In genomic region chr9:107480386-107480789, GRCh38 we compare ENCODE assay signal across 12 cellular contexts. TPM values are rescaled to one million over a fixed set of nuclear protein-coding genes. Genes with fewer than 3 reads are reported as not detected.
A peak's percentile ranks its signal among the peaks of the same experiment; 100 is the strongest.
DNase-seq lines count a peak whose midpoint lies in the region; ATAC-seq and TF ChIP-seq lines count a peak whose summit lies in the region.
"Had no signal": no experiment of that assay in that cellular context is flagged by ENCODE, and none has a peak within 500 bp of the region (broad histone marks: within the 10 kb centered on the region; RNA-seq: fewer than 3 reads in every experiment).

No MANE protein-coding gene starts in this region.

- H3K27ac Mint-ChIP-seq in CD8-positive, alpha-beta T cell, result no peak overlapping the region
- H3K27ac Mint-ChIP-seq: activated naive CD4-positive, alpha-beta T cell treated with anti-CD3 and anti-CD28 coated beads for 36 hours had no signal

- POLR2A ChIA-PET in PC-3 (lab: Charles Lee; ENCODE audit: unreplicated experiment), result interaction anchor here (0.5 kb wide), 1 partner anchor 306 kb away, joined by 6 read pairs; no protein-coding TSS in a partner anchor
- POLR2A ChIA-PET in CD8-positive, alpha-beta T cell (lab: Charles Lee), result no interaction called here

- H3K4me1 ChIP-seq in PC-3 (ENCODE audit: insufficient read depth, low read length), result peaks cover 17% of the 10 kb centered on the region
- H3K4me1 ChIP-seq in CD8-positive, alpha-beta T cell (ENCODE audit: insufficient read depth, low read length), result no peaks in the 10 kb centered on the region

- intact Hi-C loops in PC-3 (cut with micrococcal nuclease) (loop anchor here (5.0 to 10.0 kb wide), 5 partner anchors 364 to 1332 kb away; no protein-coding TSS in a partner anchor), sciatic nerve (cut with DNase I) (loop anchor here (10.0 kb wide), 2 partner anchors 794 to 1284 kb away; no protein-coding TSS in a partner anchor)
- intact Hi-C loops in CD8-positive, alpha-beta T cell (cut with DNase I, micrococcal nuclease), result no loop called here

- ATAC-seq in PC-3 (no peak), sciatic nerve (peak; percentile 81), GM21447 (IDR thresholded peaks at IDR 0.05; ENCODE audit: unreplicated experiment) (no peak)
- ATAC-seq in CD8-positive, alpha-beta T cell, result no peak

- no peaks in the 10 kb centered on the region for H3K9me3 ChIP-seq in PC-3 (ENCODE audit: low read length)
- H3K9me3 ChIP-seq in CD8-positive, alpha-beta T cell (ENCODE audit: low read length), result no peaks in the 10 kb centered on the region
- H3K9me3 ChIP-seq: heart right ventricle, stomach had no signal

- peak overlapping the region; percentile 47 for H3K27ac ChIP-seq in PC-3 (ENCODE audit: low read length)
- H3K27ac ChIP-seq in CD8-positive, alpha-beta T cell (ENCODE audit: low read depth, low read length), result no peak overlapping the region
- H3K27ac ChIP-seq: KMS-11 had no signal

- peak overlapping the region; percentile 87 for H3K4me2 ChIP-seq in PC-3 (ENCODE audit: low read length)
- H3K4me2 ChIP-seq: KMS-11 had no signal

- H4K20me1 ChIP-seq in PC-3 (ENCODE audit: low read length), result peaks cover 7% of the 10 kb centered on the region

- H3K9ac ChIP-seq in PC-3 (ENCODE audit: low read length), result peak overlapping the region; percentile 39; the same call in 1 of the 2 replicates
- H3K9ac ChIP-seq: KMS-11 had no signal

- H2AFZ ChIP-seq in PC-3 (ENCODE audit: low read length), result peak overlapping the region; percentile 71

- H3K9me2 ChIP-seq in PC-3 (replicated peaks; ENCODE audit: low read length), result no peaks in the 10 kb centered on the region

- CTCF ChIA-PET in PC-3 (lab: Charles Lee), result interaction anchor here (1.0 kb wide), 1 partner anchor 58 kb away, joined by 3 read pairs; no protein-coding TSS in a partner anchor
- CTCF ChIA-PET in CD8-positive, alpha-beta T cell (lab: Charles Lee), result no interaction called here

- H3K4me3 ChIP-seq in PC-3 (ENCODE audit: low read length) (peak overlapping the region; percentile 60), fibroblast of mammary gland (ENCODE audit: control insufficient read depth, low read depth, low read length) (no peak overlapping the region)
- no peak overlapping the region for H3K4me3 ChIP-seq in CD8-positive, alpha-beta T cell (ENCODE audit: low read depth, low read length)
- H3K4me3 ChIP-seq: stomach had no signal

- H3K9me3 Mint-ChIP-seq in CD8-positive, alpha-beta T cell, result no peaks in the 10 kb centered on the region
- H3K9me3 Mint-ChIP-seq: activated naive CD4-positive, alpha-beta T cell treated with anti-CD3 and anti-CD28 coated beads for 36 hours had no signal

- peaks cover 18% of the 10 kb centered on the region for H3K27me3 Mint-ChIP-seq in CD8-positive, alpha-beta T cell (ENCODE audit: low read depth)

- DNase-seq in EL, result peak; percentile 81
- DNase-seq in PC-3, result peak; percentile 19
- DNase-seq in fibroblast of mammary gland (ENCODE audit: low read depth), result peak; percentile 95
- DNase-seq in sciatic nerve (ENCODE audit: low spot score), result peak; percentile 61
- DNase-seq in activated CD8-positive, alpha-beta memory T cell treated with anti-CD3 and anti-CD28 coated beads for 24 hours, result no peak
- no peak for DNase-seq in CD8-positive, alpha-beta T cell
- no peak for DNase-seq in middle frontal gyrus (ENCODE audit: extremely low spot score, low spot score)
- DNase-seq: activated naive CD4-positive, alpha-beta T cell treated with anti-CD3 and anti-CD28 coated beads for 36 hours; stomach had no signal

- no peaks in the 10 kb centered on the region for H3K4me1 Mint-ChIP-seq in CD8-positive, alpha-beta T cell (ENCODE audit: low read depth)

- peaks cover 5% of the 10 kb centered on the region for H3K36me3 ChIP-seq in PC-3 (ENCODE audit: low read depth, low read length)
- no peaks in the 10 kb centered on the region for H3K36me3 ChIP-seq in CD8-positive, alpha-beta T cell (ENCODE audit: insufficient read depth, low read length)

- H3K36me3 Mint-ChIP-seq in CD8-positive, alpha-beta T cell, result no peaks in the 10 kb centered on the region

- no peaks in the 10 kb centered on the region for H3K27me3 ChIP-seq in PC-3 (ENCODE audit: low read length)
- no peaks in the 10 kb centered on the region for H3K27me3 ChIP-seq in CD8-positive, alpha-beta T cell (ENCODE audit: insufficient read depth, low read length)
- H3K27me3 ChIP-seq: heart right ventricle, stomach had no signal

- no TSS peak for BruUV-seq in PC-3 (replicated peaks; lab: Mats Ljungman, UMichigan)

- TF ChIP-seq CTCF in PC-3 (conservative IDR thresholded peaks at IDR 0.05; ENCODE audit: low read depth, low read length), result no peak
- TF ChIP-seq CTCF in fibroblast of mammary gland (conservative IDR thresholded peaks at IDR 0.05; ENCODE audit: control insufficient read depth, insufficient read depth, low read depth, low read length), result no peak
- TF ChIP-seq CTCF in CD8-positive, alpha-beta T cell (IDR thresholded peaks at IDR 0.05), result no peak

- H3F3A ChIP-seq in PC-3 (ENCODE audit: low read length, unreplicated experiment), result no peaks in the 10 kb centered on the region

- peaks cover 7% of the 10 kb centered on the region for H3K79me2 ChIP-seq in PC-3 (ENCODE audit: low read length)

- H3K4me3 Mint-ChIP-seq in CD8-positive, alpha-beta T cell, result no peak overlapping the region
- H3K4me3 Mint-ChIP-seq: activated naive CD4-positive, alpha-beta T cell treated with anti-CD3 and anti-CD28 coated beads for 36 hours had no signal

RNA-seq across cellular contexts. Expression of gene KLF4, which starts 9.2 kb away (rescaled TPM):
- total RNA-seq in PC-3 (2014; rRNA removed) (38.8 and 55.1 TPM in 2 replicates), sciatic nerve (63.8 TPM)
- 1 to 10 TPM; 5.4 to 7.2 TPM for total RNA-seq in CD8-positive, alpha-beta T cell

Comparison
In these comparisons a context has a peak if more than half of its experiments do, and no peak if none do; other contexts are left out.
1. DNase-seq: peak in EL (single experiment), PC-3 (single experiment), fibroblast of mammary gland (single experiment) and sciatic nerve (single experiment); none in activated CD8-positive, alpha-beta memory T cell treated with anti-CD3 and anti-CD28 coated beads for 24 hours (single experiment), CD8-positive, alpha-beta T cell (0 of 7) and middle frontal gyrus (single experiment).
2. intact Hi-C loops: an anchor here in PC-3 (5.0 to 10.0 kb wide) and sciatic nerve (10.0 kb wide); none called in CD8-positive, alpha-beta T cell.